In genomic region chrX:42803320-42803719, GRCh38 we compare ENCODE assay signal across 23 cellular contexts. TPM values are rescaled to one million over a fixed set of nuclear protein-coding genes. Genes with fewer than 3 reads are reported as not detected.
DNase-seq lines count a peak whose midpoint lies in the region; ATAC-seq, FAIRE-seq and TF ChIP-seq lines count a peak whose summit lies in the region.
"Had no signal": no experiment of that assay in that cellular context is flagged by ENCODE, and none has a peak within 500 bp of the region (broad histone marks: within the 10 kb centered on the region; RNA-seq: fewer than 3 reads in every experiment).

No MANE protein-coding gene starts in this region.

- no peaks in the 10 kb centered on the region for H3K36me3 ChIP-seq in GM23248 (ENCODE audit: low read depth)
- H3K36me3 ChIP-seq in adipocyte (ENCODE audit: control insufficient read depth, insufficient read depth, low read length, severe bottlenecking), result no peaks in the 10 kb centered on the region
- H3K36me3 ChIP-seq: brain microvascular endothelial cell had no signal

- H4K20me1 ChIP-seq in GM23248 (ENCODE audit: insufficient read depth), result no peaks in the 10 kb centered on the region

- no peak overlapping the region for H3K4me3 Mint-ChIP-seq in type B pancreatic cell
- H3K4me3 Mint-ChIP-seq: B cell; dendritic cell treated with granulocyte-macrophage colony-stimulating factor and Interleukin-4, amounts not matched to agents 40 ng/mL and 50 ng/mL, for 4 days had no signal

- in situ Hi-C loops in GM23248 (cut with MboI), result no loop called here

- WGBS in GM23248 (ENCODE audit: low coverage in 1 of 2, low lambda C conversion rate in 2 of 2, missing lambda C conversion rate in 2 of 2), 2 experiments, result 36 to 39% methylated on average over 2 of the region's 2 CpGs

- no peaks in the 10 kb centered on the region for H3K9me2 ChIP-seq in GM23248 (ENCODE audit: insufficient read depth)

- H3K9ac ChIP-seq in GM23248 (no peak overlapping the region), adipocyte (ENCODE audit: low read length) (no peak overlapping the region)

- H3K27ac ChIP-seq in GM23248, result no peak overlapping the region
- H3K27ac ChIP-seq: brain microvascular endothelial cell, testis had no signal

- H3K4me1 Mint-ChIP-seq in type B pancreatic cell (ENCODE audit: unreplicated experiment), result peaks cover 5% of the 10 kb centered on the region

- H3K27me3 Mint-ChIP-seq in type B pancreatic cell, result no peaks in the 10 kb centered on the region
- H3K27me3 Mint-ChIP-seq: B cell; dendritic cell treated with granulocyte-macrophage colony-stimulating factor and Interleukin-4, amounts not matched to agents 40 ng/mL and 50 ng/mL, for 4 days had no signal

- H3K9me3 Mint-ChIP-seq in type B pancreatic cell, result no peaks in the 10 kb centered on the region
- H3K9me3 Mint-ChIP-seq: activated naive CD4-positive, alpha-beta T cell treated with anti-CD3 and anti-CD28 coated beads, Interleukin-2, amount 50 U/mL, for 72 hours; dendritic cell treated with granulocyte-macrophage colony-stimulating factor and Interleukin-4, amounts not matched to agents 40 ng/mL and 50 ng/mL, for 4 days had no signal

- TF ChIP-seq CTCF in fibroblast of pulmonary artery (IDR thresholded peaks at IDR 0.05; ENCODE audit: low read length, missing control alignments), result no peak
- TF ChIP-seq CTCF in type B pancreatic cell (conservative IDR thresholded peaks at IDR 0.05), result no peak

- no peak for FAIRE-seq in urothelium cell line (lab: Jason Lieb, UNC)
- FAIRE-seq: endothelial cell of umbilical vein had no signal

- no peak overlapping the region for H3K4me3 ChIP-seq in GM23248
- no peak overlapping the region for H3K4me3 ChIP-seq in adipocyte (ENCODE audit: low read length)
- H3K4me3 ChIP-seq in fibroblast of pulmonary artery (replicated peaks; ENCODE audit: low read depth, low read length), result no peak overlapping the region
- H3K4me3 ChIP-seq: testis had no signal

- H3K4me2 ChIP-seq in GM23248 (ENCODE audit: unreplicated experiment), result no peak overlapping the region

- H2AFZ ChIP-seq in GM23248, result no peak overlapping the region

- no peaks in the 10 kb centered on the region for H3F3A ChIP-seq in GM23248 (ENCODE audit: insufficient read depth)

- H3K4me1 ChIP-seq in GM23248 (ENCODE audit: insufficient read depth) (0 out of 2 replicates have a peak, but pooled peaks cover 4% of the 10 kb centered on the region), adipocyte (ENCODE audit: control insufficient read depth, insufficient read depth, low read length) (no peaks in the 10 kb centered on the region)
- H3K4me1 ChIP-seq: testis had no signal

- H3K9me3 ChIP-seq in GM23248 (ENCODE audit: low read depth) (no peaks in the 10 kb centered on the region), adipocyte (ENCODE audit: control insufficient read depth, low read length) (no peaks in the 10 kb centered on the region)
- H3K9me3 ChIP-seq: testis had no signal

- H3K27ac Mint-ChIP-seq in type B pancreatic cell, result no peak overlapping the region
- H3K27ac Mint-ChIP-seq: activated naive CD4-positive, alpha-beta T cell treated with anti-CD3 and anti-CD28 coated beads, Interleukin-2, amount 50 U/mL, for 72 hours; B cell; dendritic cell treated with granulocyte-macrophage colony-stimulating factor and Interleukin-4, amounts not matched to agents 40 ng/mL and 50 ng/mL, for 4 days had no signal

- ATAC-seq in GM18498 (IDR thresholded peaks at IDR 0.05; ENCODE audit: unreplicated experiment), result no peak
- ATAC-seq: activated naive CD4-positive, alpha-beta T cell treated with anti-CD3 and anti-CD28 coated beads, Interleukin-2, amount 50 U/mL, for 72 hours had no signal

- no peaks in the 10 kb centered on the region for H3K36me3 Mint-ChIP-seq in type B pancreatic cell
- H3K36me3 Mint-ChIP-seq: activated naive CD4-positive, alpha-beta T cell treated with anti-CD3 and anti-CD28 coated beads, Interleukin-2, amount 50 U/mL, for 72 hours had no signal

- no peaks in the 10 kb centered on the region for H3K27me3 ChIP-seq in GM23248 (replicated peaks; ENCODE audit: insufficient read depth)
- no peaks in the 10 kb centered on the region for H3K27me3 ChIP-seq in adipocyte (replicated peaks; ENCODE audit: control insufficient read depth, insufficient read depth, low read length)
- H3K27me3 ChIP-seq: brain microvascular endothelial cell, testis had no signal

- H3K79me2 ChIP-seq in GM23248 (ENCODE audit: insufficient read depth), result no peaks in the 10 kb centered on the region

- DNase-seq in GM23248 (peak; percentile 49), adipocyte (ENCODE audit: low read depth) (peak; percentile 30), fibroblast of pulmonary artery (ENCODE audit: low read depth) (peak; percentile 27), urothelium cell line (ENCODE audit: low spot score) (peak; percentile 6), DMS153 treated with DMSO at 0.1 percent for 48 hours (lab: John Stamatoyannopoulos, UW; ENCODE audit: unreplicated experiment) (no peak), type B pancreatic cell (ENCODE audit: extremely low spot score, unreplicated experiment) (no peak)
- DNase-seq: activated CD4-positive, alpha-beta T cell treated with anti-CD3 and anti-CD28 coated beads for 1 hour; brain microvascular endothelial cell; COR-L47; NCI-H187 treated with DMSO at 0.1 percent for 48 hours; NCI-H446 treated with DMSO at 0.1 percent for 48 hours; NK-92 treated with Interleukin-12 subunit alpha and Interleukin-12 subunit beta, amount 100 ng/mL, for 24 hours; RPMI8226; testis had no signal

RNA-seq across cellular contexts. Expression of gene PPP1R2C, which starts 25.4 kb away (rescaled TPM):
- total RNA-seq in GM23248 (2014; rRNA removed; shearing (Covaris generic)), result not detected in 2 replicates
- polyA plus RNA-seq in GM23248 (2016; fragmentation: Nextera tagmentation; extraction: Ambion mirVana), result not detected in 2 replicates
- not detected in 2 replicates for total RNA-seq in type B pancreatic cell (ENCODE audit: low replicate concordance)
- total RNA-seq: activated CD8-positive, alpha-beta memory T cell treated with anti-CD3 and anti-CD28 coated beads for 36 hours; activated naive CD4-positive, alpha-beta T cell treated with anti-CD3 and anti-CD28 coated beads, Interleukin-2, amount 50 U/mL, for 72 hours; B cell; Daoy; endothelial cell of umbilical vein; liver; pulmonary artery endothelial cell had no signal
- polyA plus RNA-seq: endothelial cell of umbilical vein, liver had no signal

Comparison
In these comparisons a context has a peak if more than half of its experiments do, and no peak if none do; other contexts are left out.
1. DNase-seq: peak in GM23248 (single experiment), adipocyte (single experiment), fibroblast of pulmonary artery (single experiment) and urothelium cell line (single experiment); none in DMS153 treated with DMSO at 0.1 percent for 48 hours (single experiment) and type B pancreatic cell (single experiment).